ENCODE assay signal across 13 cellular contexts in genomic region chr2:96622544-96622943, GRCh38.
"Had no signal": no experiment of that assay in that cellular context is flagged by ENCODE, and none has a peak within 500 bp of the region (broad histone marks: within the 10 kb centered on the region; RNA-seq: fewer than 3 reads in every experiment).

No MANE protein-coding gene starts in this region.

- H3K4me3 ChIP-seq: heart left ventricle, tibial nerve had no signal

- H3K9ac ChIP-seq: parathyroid adenoma had no signal

- H3K27ac ChIP-seq: parathyroid adenoma had no signal

- H3K4me3 Mint-ChIP-seq: neural crest cell had no signal

- ATAC-seq: left lobe of liver had no signal

- H3K27me3 ChIP-seq: heart left ventricle, tibial nerve had no signal

- H2AFZ ChIP-seq: parathyroid adenoma had no signal

- H3K9me3 ChIP-seq: heart left ventricle, tibial nerve had no signal

- H3K9me3 Mint-ChIP-seq: neural crest cell had no signal

- DNase-seq: activated CD4-positive, alpha-beta T cell treated with anti-CD3 and anti-CD28 coated beads for 1 hour; activated CD4-positive, alpha-beta T cell treated with anti-CD3 and anti-CD28 coated beads, Interleukin-2, amount 50 U/mL, for 48 hours; activated naive CD4-positive, alpha-beta T cell treated with Interleukin-2 at 50 U/mL for 16 hours; effector CD8-positive, alpha-beta T cell; heart left ventricle; mammary epithelial cell; stimulated activated CD4-positive, alpha-beta T cell treated with anti-CD3 and anti-CD28 coated beads, Interleukin-15, amount 100 ng/mL, for 24 hours; stimulated activated CD4-positive, alpha-beta T cell treated with anti-CD3 and anti-CD28 coated beads, Interleukin-4, amount 100 ng/mL, for 24 hours; T-helper 9 cell had no signal
